1 cellular context compared by ENCODE assay signal in genomic region chr11:24779791-24780190, GRCh38.
TF ChIP-seq lines count a peak whose summit lies in the region.

No MANE protein-coding gene starts in this region.

TF ChIP-seq in SK-N-SH, 30 proteins besides CTCF, POLR2A, EP300 and RAD21 (continued from another document):
- TF ChIP-seq PBX3 (IDR thresholded peaks at IDR 0.05) (no peak), MEF2A (IDR thresholded peaks at IDR 0.05; ENCODE audit: borderline replicate concordance, low read depth) (no peak)
